Comparison of ENCODE assay signal across 18 cellular contexts in genomic region chr10:104066945-104067344, GRCh38. TPM values are rescaled to one million over a fixed set of nuclear protein-coding genes. Genes with fewer than 3 reads are reported as not detected.
DNase-seq lines count a peak whose midpoint lies in the region; ATAC-seq and TF ChIP-seq lines count a peak whose summit lies in the region.
"Had no signal": no experiment of that assay in that cellular context is flagged by ENCODE, and none has a peak within 500 bp of the region (broad histone marks: within the 10 kb centered on the region; RNA-seq: fewer than 3 reads in every experiment).

No MANE protein-coding gene starts in this region.

- ATAC-seq in GM23338, result peak; percentile 72
- ATAC-seq: HCT116 had no signal

- H4K20me1 ChIP-seq in GM23338 (replicated peaks; ENCODE audit: insufficient read depth) (no peaks in the 10 kb centered on the region), neural progenitor cell (ENCODE audit: low read depth) (no peaks in the 10 kb centered on the region)

- 0 out of 2 replicates have a peak overlapping the region, but pooled peaks have one; percentile 3 for H2AFZ ChIP-seq in GM23338
- peak overlapping the region; percentile 78 for H2AFZ ChIP-seq in neural progenitor cell (replicated peaks)

- no peaks in the 10 kb centered on the region for H3F3A ChIP-seq in GM23338 (replicated peaks; ENCODE audit: low read depth)
- peaks cover 39% of the 10 kb centered on the region for H3F3A ChIP-seq in neural progenitor cell (ENCODE audit: low read depth)

- H3K9me2 ChIP-seq in GM23338 (ENCODE audit: insufficient read depth), result peaks cover 25% of the 10 kb centered on the region

- H3K4me3 ChIP-seq in GM23338 (peak overlapping the region; percentile 17; the same call in 1 of the 2 replicates), HUES64 (ENCODE audit: low read length) (peak overlapping the region; percentile 32), neural progenitor cell (peak overlapping the region; percentile 33)

- peak; percentile 51 for DNase-seq in GM23338 (ENCODE audit: low spot score)
- no peak for DNase-seq in glutamatergic neuron
- peak; percentile 43 for DNase-seq in neural progenitor cell (ENCODE audit: low spot score)
- DNase-seq in DMS79 treated with DMSO at 0.1 percent for 48 hours (lab: John Stamatoyannopoulos, UW), result no peak
- no peak for DNase-seq in dedifferentiated amniotic fluid mesenchymal stem cell (ENCODE audit: extremely low spot score)
- DNase-seq in SHP77 treated with DMSO at 0.1 percent for 48 hours (lab: John Stamatoyannopoulos, UW), result no peak
- DNase-seq: DMS153, KG1, MM.1S, NCI-H1694, NCI-H2029 treated with DMSO at 0.1 percent for 48 hours, NCI-H2227 treated with DMSO at 0.1 percent for 48 hours, NCI-H526 treated with DMSO at 0.1 percent for 48 hours, Right ventricle myocardium superior, RPMI8226 had no signal

- no peaks in the 10 kb centered on the region for H3K9me3 ChIP-seq in HUES64 (ENCODE audit: insufficient read depth, low read depth, low read length)
- no peaks in the 10 kb centered on the region for H3K9me3 ChIP-seq in neural progenitor cell (ENCODE audit: low read depth)

- H3K79me2 ChIP-seq in GM23338 (replicated peaks; ENCODE audit: insufficient read depth) (no peaks in the 10 kb centered on the region), neural progenitor cell (ENCODE audit: low read depth) (no peaks in the 10 kb centered on the region)

- H3K27me3 Mint-ChIP-seq in GM23338 (ENCODE audit: insufficient read depth, low read depth, poor library complexity) (peaks cover 9% of the 10 kb centered on the region), glutamatergic neuron (ENCODE audit: unreplicated experiment) (peaks cover 2% of the 10 kb centered on the region), neural progenitor cell (ENCODE audit: insufficient read depth, low read depth) (no peaks in the 10 kb centered on the region)

- H3K36me3 ChIP-seq in GM23338 (ENCODE audit: insufficient read depth) (no peaks in the 10 kb centered on the region), HUES64 (ENCODE audit: insufficient read depth, low read length) (no peaks in the 10 kb centered on the region), neural progenitor cell (no peaks in the 10 kb centered on the region)

- 28% methylated on average over 7 of the region's 7 CpGs for WGBS in HUES64

- peaks cover 33% of the 10 kb centered on the region for H3K4me1 Mint-ChIP-seq in GM23338
- peaks cover 14% of the 10 kb centered on the region for H3K4me1 Mint-ChIP-seq in glutamatergic neuron (ENCODE audit: low read depth, unreplicated experiment)
- H3K4me1 Mint-ChIP-seq in neural progenitor cell, result peaks cover 23% of the 10 kb centered on the region

- peaks cover 32% of the 10 kb centered on the region for H3K4me1 ChIP-seq in GM23338 (ENCODE audit: insufficient read depth)
- H3K4me1 ChIP-seq in HUES64 (ENCODE audit: insufficient read depth, low read length), result peaks cover 36% of the 10 kb centered on the region
- peaks cover 44% of the 10 kb centered on the region for H3K4me1 ChIP-seq in neural progenitor cell

- H3K4me3 Mint-ChIP-seq in GM23338 (peak overlapping the region; percentile 26; the same call in 2 of the 3 replicates), glutamatergic neuron (ENCODE audit: unreplicated experiment) (peak overlapping the region; percentile 24), neural progenitor cell (peak overlapping the region; percentile 54)

- H3K27me3 ChIP-seq in GM23338 (ENCODE audit: insufficient read depth) (no peaks in the 10 kb centered on the region), HUES64 (ENCODE audit: insufficient read depth, low read length) (no peaks in the 10 kb centered on the region), neural progenitor cell (no peaks in the 10 kb centered on the region)

- H3K9ac ChIP-seq in HUES64 (ENCODE audit: low read depth, low read length), result peak overlapping the region; percentile 67; the same call in 1 of the 2 replicates
- no peak overlapping the region for H3K9ac ChIP-seq in neural progenitor cell

- TF ChIP-seq CTCF in GM23338 (conservative IDR thresholded peaks at IDR 0.05; ENCODE audit: low read depth in 2 of 2) (no peak), glutamatergic neuron (IDR thresholded peaks at IDR 0.05; ENCODE audit: partially characterized antibody, unreplicated experiment) (no peak), neural progenitor cell (IDR thresholded peaks at IDR 0.05) (no peak)

- H3K27ac Mint-ChIP-seq in GM23338, result no peak overlapping the region
- H3K27ac Mint-ChIP-seq in glutamatergic neuron (ENCODE audit: unreplicated experiment), result no peak overlapping the region
- no peak overlapping the region for H3K27ac Mint-ChIP-seq in neural progenitor cell

- H3K4me2 ChIP-seq in GM23338 (peak overlapping the region; percentile 61), neural progenitor cell (peak overlapping the region; percentile 78)

- peak overlapping the region; percentile 80; the same call in 1 of the 2 replicates for H3K27ac ChIP-seq in GM23338 (ENCODE audit: low read depth)
- peak overlapping the region; percentile 54; the same call in 1 of the 2 replicates for H3K27ac ChIP-seq in HUES64 (ENCODE audit: low read depth, low read length)
- peak overlapping the region; percentile 64 for H3K27ac ChIP-seq in neural progenitor cell

- H3K36me3 Mint-ChIP-seq in GM23338 (ENCODE audit: low read depth) (no peaks in the 10 kb centered on the region), glutamatergic neuron (ENCODE audit: unreplicated experiment) (no peaks in the 10 kb centered on the region), neural progenitor cell (no peaks in the 10 kb centered on the region)

- H3K9me3 Mint-ChIP-seq in GM23338, result no peaks in the 10 kb centered on the region
- H3K9me3 Mint-ChIP-seq in glutamatergic neuron (ENCODE audit: unreplicated experiment), result peaks cover 2% of the 10 kb centered on the region
- H3K9me3 Mint-ChIP-seq in neural progenitor cell, result no peaks in the 10 kb centered on the region

TF ChIP-seq in GM23338, 12 proteins besides CTCF, POLR2A, EP300 and RAD21 (continues in another document):
- TF ChIP-seq REST (IDR thresholded peaks at IDR 0.05; ENCODE audit: unreplicated experiment), result no peak
- no peak for TF ChIP-seq ZNF331 (CRISPR knock-in tag; IDR thresholded peaks at IDR 0.05; ENCODE audit: low read depth)
- no peak for TF ChIP-seq POLR2AphosphoS5 (IDR thresholded peaks at IDR 0.05; ENCODE audit: low read depth)
- TF ChIP-seq ZNF114 (CRISPR knock-in tag; IDR thresholded peaks at IDR 0.05), result no peak

RNA-seq across cellular contexts. Expression of gene COL17A1, which starts 18.7 kb away (rescaled TPM):
- total RNA-seq in GM23338 (2014; rRNA removed; shearing (Covaris generic)), result 0.04 and 1.3 TPM in 2 replicates
- polyA plus RNA-seq in GM23338 (2016; fragmentation: Nextera tagmentation; extraction: Ambion mirVana), result 0.64 and 1.1 TPM in 2 replicates
- polyA plus RNA-seq in HUES64 (2013, experiment 1 of 2), result 1.5 TPM
- polyA plus RNA-seq in HUES64 (2013, experiment 2 of 2), result 1.3 TPM
- total RNA-seq in glutamatergic neuron (ENCODE audit: unreplicated experiment) (not detected), neural progenitor cell (ENCODE audit: low replicate concordance) (1.5 and 2.3 TPM in 2 replicates)
- total RNA-seq: NCI-H460, Right ventricle myocardium superior had no signal

RNA-seq across cellular contexts. Expression of gene SFR1, which starts 55.0 kb away (rescaled TPM):
- 8.3 and 8.8 TPM in 2 replicates for total RNA-seq in GM23338 (2014; rRNA removed; shearing (Covaris generic))
- polyA plus RNA-seq in GM23338 (2016; fragmentation: Nextera tagmentation; extraction: Ambion mirVana), result 10.1 and 13.0 TPM in 2 replicates
- 9.2 TPM for polyA plus RNA-seq in HUES64 (2013, experiment 1 of 2)
- 15.7 TPM for polyA plus RNA-seq in HUES64 (2013, experiment 2 of 2)
- total RNA-seq in glutamatergic neuron (ENCODE audit: unreplicated experiment) (4.7 TPM), neural progenitor cell (ENCODE audit: low replicate concordance) (15.5 and 18.2 TPM in 2 replicates)

Comparison
In these comparisons a context has a peak if more than half of its experiments do, and no peak if none do; other contexts are left out.
1. DNase-seq: peak in GM23338 (single experiment) and neural progenitor cell (single experiment); none in glutamatergic neuron (single experiment), DMS79 treated with DMSO at 0.1 percent for 48 hours (single experiment), dedifferentiated amniotic fluid mesenchymal stem cell (single experiment) and SHP77 treated with DMSO at 0.1 percent for 48 hours (single experiment).
2. Peak in every context shown above with its lines, with median percentiles within 50 percentile points of each other: H3K27ac ChIP-seq, H3K4me3 ChIP-seq and H3K4me3 Mint-ChIP-seq.